40 cellular contexts compared by ENCODE assay signal in genomic region chr3:54917172-54917571, GRCh38. TPM values are rescaled to one million over a fixed set of nuclear protein-coding genes. Genes with fewer than 3 reads are reported as not detected.
A peak's percentile ranks its signal among the peaks of the same experiment; 100 is the strongest.
DNase-seq lines count a peak whose midpoint lies in the region; ATAC-seq, FAIRE-seq and TF ChIP-seq lines count a peak whose summit lies in the region.
"Had no signal": no experiment of that assay in that cellular context is flagged by ENCODE, and none has a peak within 500 bp of the region (broad histone marks: within the 10 kb centered on the region; RNA-seq: fewer than 3 reads in every experiment).

No MANE protein-coding gene starts in this region.

- POLR2A ChIA-PET in CD4-positive, alpha-beta T cell (lab: Charles Lee) = no interaction called here

- H3K27ac Mint-ChIP-seq in CD4-positive, alpha-beta T cell = no peak overlapping the region
- no peak overlapping the region for H3K27ac Mint-ChIP-seq in effector memory CD8-positive, alpha-beta T cell
- H3K27ac Mint-ChIP-seq: activated CD4-positive, alpha-beta T cell treated with anti-CD3 and anti-CD28 coated beads, Interleukin-2, amount 10 ng/mL, durations not matched to agents 24 days and 14 days; activated naive CD4-positive, alpha-beta T cell treated with anti-CD3 and anti-CD28 coated beads, Interleukin-2, amount 50 U/mL, for 72 hours; H9; immature natural killer cell; natural killer cell; stimulated activated effector memory CD8-positive, alpha-beta T cell treated with anti-CD3 and anti-CD28 coated beads, Interleukin-12 subunit alpha, Interleukin-12 subunit beta, amount 100 ng/mL, for 72 hours; type B pancreatic cell; WTC11 had no signal

- intact Hi-C loops in CD4-positive, alpha-beta T cell (cut with DNase I, micrococcal nuclease) = no loop called here

- H3K27me3 ChIP-seq in bronchial epithelial cell (ENCODE audit: control insufficient read depth, insufficient read depth, low read length) = no peaks in the 10 kb centered on the region
- no peaks in the 10 kb centered on the region for H3K27me3 ChIP-seq in CD4-positive, alpha-beta T cell (ENCODE audit: control insufficient read depth, insufficient read depth, low read length)
- H3K27me3 ChIP-seq: esophagus muscularis mucosa, sigmoid colon had no signal

- no peak overlapping the region for H3K4me3 ChIP-seq in bronchial epithelial cell (ENCODE audit: low read depth, low read length)
- H3K4me3 ChIP-seq: esophagus muscularis mucosa, psoas muscle, sigmoid colon had no signal

- DNase-seq in EH (ENCODE audit: low read depth) (peak; percentile 85), M059J (ENCODE audit: low read depth) (peak; percentile 62), bronchial epithelial cell (ENCODE audit: low read depth) (peak; percentile 3), myocyte (ENCODE audit: low read depth) (peak; percentile 31)
- no peak for DNase-seq in CD4-positive, alpha-beta T cell
- no peak for DNase-seq in effector memory CD8-positive, alpha-beta T cell
- DNase-seq: activated CD4-positive, alpha-beta T cell treated with anti-CD3 and anti-CD28 coated beads, Interleukin-2, amount 10 ng/mL, durations not matched to agents 24 days and 14 days; activated CD8-positive, alpha-beta memory T cell treated with anti-CD3 and anti-CD28 coated beads for 24 hours; activated T-cell treated with anti-CD3 and anti-CD28 coated beads for 4 hours; central memory CD4-positive, alpha-beta T cell; dermis blood vessel endothelial cell; DMS79 treated with DMSO at 0.1 percent for 48 hours; H9; immature natural killer cell; Kasumi-1; left cardiac atrium; MV-4-11; natural killer cell; NCI-H1694; NCI-H446; NCI-H774; nucleus accumbens; psoas muscle; sigmoid colon; substantia nigra had no signal

- TF ChIP-seq CTCF in bronchial epithelial cell (IDR thresholded peaks at IDR 0.05; ENCODE audit: insufficient read depth, low read length, severe bottlenecking) = no peak
- TF ChIP-seq CTCF in CD4-positive, alpha-beta T cell (IDR thresholded peaks at IDR 0.05) = no peak

- no peak overlapping the region for H3K27ac ChIP-seq in CD4-positive, alpha-beta T cell (ENCODE audit: low read depth, low read length)
- H3K27ac ChIP-seq: C4-2B, esophagus muscularis mucosa, psoas muscle, sigmoid colon had no signal

- no peaks in the 10 kb centered on the region for H3K9me3 ChIP-seq in CD4-positive, alpha-beta T cell (ENCODE audit: control insufficient read depth, low read length)
- H3K9me3 ChIP-seq: psoas muscle, sigmoid colon had no signal

- H3K9me3 Mint-ChIP-seq in CD4-positive, alpha-beta T cell = peaks cover 3% of the 10 kb centered on the region
- H3K9me3 Mint-ChIP-seq in effector memory CD8-positive, alpha-beta T cell = peaks cover 5% of the 10 kb centered on the region in 2 donors
- H3K9me3 Mint-ChIP-seq: activated CD4-positive, alpha-beta T cell treated with anti-CD3 and anti-CD28 coated beads, Interleukin-2, amount 10 ng/mL, durations not matched to agents 24 days and 14 days had no signal

- FAIRE-seq in bronchial epithelial cell (lab: Jason Lieb, UNC) = no peak
- FAIRE-seq: endometrium, GM18507, HepG2, RCC 7860 had no signal

- H3K36me3 ChIP-seq in bronchial epithelial cell (ENCODE audit: control insufficient read depth, insufficient read depth, low read length) = no peaks in the 10 kb centered on the region
- H3K36me3 ChIP-seq: esophagus muscularis mucosa, sigmoid colon had no signal

- H3K4me3 Mint-ChIP-seq in CD4-positive, alpha-beta T cell = no peak overlapping the region
- no peak overlapping the region for H3K4me3 Mint-ChIP-seq in effector memory CD8-positive, alpha-beta T cell
- H3K4me3 Mint-ChIP-seq: activated CD4-positive, alpha-beta T cell treated with anti-CD3 and anti-CD28 coated beads, Interleukin-2, amount 10 ng/mL, durations not matched to agents 24 days and 14 days; H9; immature natural killer cell; natural killer cell; stimulated activated effector memory CD8-positive, alpha-beta T cell treated with anti-CD3 and anti-CD28 coated beads, Interleukin-12 subunit alpha, Interleukin-12 subunit beta, amount 100 ng/mL, for 72 hours; type B pancreatic cell; WTC11 had no signal

- no peaks in the 10 kb centered on the region for H3K36me3 Mint-ChIP-seq in CD4-positive, alpha-beta T cell (ENCODE audit: low read depth)
- H3K36me3 Mint-ChIP-seq in effector memory CD8-positive, alpha-beta T cell (ENCODE audit: insufficient read depth) = no peaks in the 10 kb centered on the region
- H3K36me3 Mint-ChIP-seq: activated naive CD4-positive, alpha-beta T cell treated with anti-CD3 and anti-CD28 coated beads, Interleukin-2, amount 50 U/mL, for 72 hours; natural killer cell; stimulated activated effector memory CD8-positive, alpha-beta T cell treated with anti-CD3 and anti-CD28 coated beads, Interleukin-12 subunit alpha, Interleukin-12 subunit beta, amount 100 ng/mL, for 72 hours had no signal

- CTCF ChIA-PET in CD4-positive, alpha-beta T cell (lab: Charles Lee) = no interaction called here

- H3K4me1 Mint-ChIP-seq in CD4-positive, alpha-beta T cell (ENCODE audit: low read depth) = no peaks in the 10 kb centered on the region
- no peaks in the 10 kb centered on the region for H3K4me1 Mint-ChIP-seq in effector memory CD8-positive, alpha-beta T cell (ENCODE audit: low read depth in 2 of 2)
- H3K4me1 Mint-ChIP-seq: activated CD4-positive, alpha-beta T cell treated with anti-CD3 and anti-CD28 coated beads, Interleukin-2, amount 10 ng/mL, durations not matched to agents 24 days and 14 days; H9; immature natural killer cell; natural killer cell; stimulated activated effector memory CD8-positive, alpha-beta T cell treated with anti-CD3 and anti-CD28 coated beads, Interleukin-12 subunit alpha, Interleukin-12 subunit beta, amount 100 ng/mL, for 72 hours; WTC11 had no signal

- ATAC-seq in GM21515 (IDR thresholded peaks at IDR 0.05; ENCODE audit: unreplicated experiment) = no peak
- ATAC-seq in CD4-positive, alpha-beta T cell (ENCODE audit: poor library complexity) = no peak
- no peak for ATAC-seq in HG02870 (IDR thresholded peaks at IDR 0.05; ENCODE audit: unreplicated experiment)
- ATAC-seq in effector memory CD8-positive, alpha-beta T cell (replicated peaks) = no peak
- ATAC-seq: activated naive CD4-positive, alpha-beta T cell treated with anti-CD3 and anti-CD28 coated beads, Interleukin-2, amount 50 U/mL, for 72 hours; HepG2; psoas muscle; stimulated activated effector memory CD8-positive, alpha-beta T cell treated with anti-CD3 and anti-CD28 coated beads, Interleukin-12 subunit alpha, Interleukin-12 subunit beta, amount 100 ng/mL, for 72 hours; WTC11 had no signal

- H3K27me3 Mint-ChIP-seq in CD4-positive, alpha-beta T cell = no peaks in the 10 kb centered on the region
- H3K27me3 Mint-ChIP-seq in effector memory CD8-positive, alpha-beta T cell = no peaks in the 10 kb centered on the region
- H3K27me3 Mint-ChIP-seq: activated CD4-positive, alpha-beta T cell treated with anti-CD3 and anti-CD28 coated beads, Interleukin-2, amount 10 ng/mL, durations not matched to agents 24 days and 14 days; type B pancreatic cell had no signal

RNA-seq across cellular contexts. Expression of gene LRTM1, which starts 10.7 kb away (rescaled TPM):
- not detected in 2 replicates for total RNA-seq in M059J (2014; rRNA removed; shearing (Covaris generic))
- not detected in 2 replicates for total RNA-seq in bronchial epithelial cell
- total RNA-seq in myocyte = 0.16 and 0.42 TPM in 2 replicates
- 0.29 TPM for polyA plus RNA-seq in myocyte (2012)
- not detected for total RNA-seq in CD4-positive, alpha-beta T cell
- total RNA-seq: activated CD4-positive, alpha-beta T cell treated with anti-CD3 and anti-CD28 coated beads, Interleukin-2, amount 10 ng/mL, durations not matched to agents 24 days and 14 days; activated naive CD4-positive, alpha-beta T cell treated with anti-CD3 and anti-CD28 coated beads, Interleukin-2, amount 50 U/mL, for 72 hours; dermis blood vessel endothelial cell; esophagus muscularis mucosa; glomerular endothelial cell; H9; HepG2; left cardiac atrium; lung microvascular endothelial cell; mononuclear cell; natural killer cell; sigmoid colon; WTC11 had no signal
- polyA plus RNA-seq: HepG2, immature natural killer cell, psoas muscle, sigmoid colon had no signal

Comparison
In these comparisons a context has a peak if more than half of its experiments do, and no peak if none do; other contexts are left out.
1. DNase-seq: peak in EH (single experiment), M059J (single experiment), bronchial epithelial cell (single experiment) and myocyte (single experiment); none in CD4-positive, alpha-beta T cell (0 of 10) and effector memory CD8-positive, alpha-beta T cell (0 of 3).